ENCODE assay signal across 20 cellular contexts in the genomic region with DNA sequence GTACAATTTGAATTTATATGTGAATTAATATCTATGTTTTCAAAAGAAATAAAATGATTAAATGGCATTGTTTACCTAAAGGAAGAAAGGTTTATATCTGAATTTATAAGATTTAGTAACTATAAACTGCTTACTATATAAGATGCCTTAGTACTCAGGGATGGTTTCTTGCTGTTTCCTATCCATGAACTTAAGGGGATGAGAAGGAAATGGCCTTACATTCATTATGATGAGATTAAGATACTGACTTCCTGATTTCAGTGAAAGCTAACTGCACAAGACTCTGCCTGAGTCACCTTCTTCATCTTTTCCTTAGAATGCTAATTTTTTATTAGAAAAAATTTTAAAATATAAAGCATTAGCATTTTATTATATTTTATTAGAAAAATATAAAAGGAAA.
"Had no signal": no experiment of that assay in that cellular context is flagged by ENCODE, and none has a peak within 500 bp of the region (broad histone marks: within the 10 kb centered on the region; RNA-seq: fewer than 3 reads in every experiment).

No MANE protein-coding gene starts in this region.

- H3K4me2 ChIP-seq: hepatocyte had no signal

- H3K27me3 Mint-ChIP-seq: naive B cell; naive thymus-derived CD8-positive, alpha-beta T cell had no signal

- H2AFZ ChIP-seq: hepatocyte had no signal

- H3K4me3 ChIP-seq: coronary artery, dorsolateral prefrontal cortex, esophagus muscularis mucosa, gastroesophageal sphincter, heart left ventricle, hepatocyte, left lung, lower lobe of right lung, mucosa of descending colon had no signal

- H3K27me3 ChIP-seq: dorsolateral prefrontal cortex, esophagus muscularis mucosa, foreskin keratinocyte, gastroesophageal sphincter, heart left ventricle, hepatocyte, left lung had no signal

- H3K4me1 ChIP-seq: esophagus muscularis mucosa, foreskin keratinocyte, gastroesophageal sphincter, heart left ventricle, left lung, lower lobe of right lung had no signal

- H3K79me2 ChIP-seq: hepatocyte had no signal

- ATAC-seq: foreskin keratinocyte; gastroesophageal sphincter; heart left ventricle; left cardiac atrium; left lung; left ventricle myocardium superior; lower lobe of right lung; mucosa of descending colon; naive thymus-derived CD8-positive, alpha-beta T cell had no signal

- H3K4me1 Mint-ChIP-seq: mesothelial cell of epicardium; naive B cell; naive thymus-derived CD8-positive, alpha-beta T cell had no signal

- H3K27ac ChIP-seq: coronary artery, dorsolateral prefrontal cortex, esophagus muscularis mucosa, foreskin keratinocyte, gastroesophageal sphincter, heart left ventricle, hepatocyte, left lung, lower lobe of right lung had no signal

- H3K9me3 ChIP-seq: esophagus muscularis mucosa, gastroesophageal sphincter, left lung, lower lobe of right lung, mucosa of descending colon had no signal

- H3K4me3 Mint-ChIP-seq: mesothelial cell of epicardium; naive B cell; naive thymus-derived CD8-positive, alpha-beta T cell had no signal

- H3K36me3 ChIP-seq: esophagus muscularis mucosa, gastroesophageal sphincter, heart left ventricle, left lung, lower lobe of right lung had no signal

- DNase-seq: dermis blood vessel endothelial cell; dorsolateral prefrontal cortex; effector CD4-positive, alpha-beta T cell; effector memory CD4-positive, alpha-beta T cell; foreskin keratinocyte; heart left ventricle; hypothalamus; left cardiac atrium; left lung; left ventricle myocardium superior; lower lobe of right lung; mesenchymal stem cell; mucosa of descending colon; naive B cell; naive thymus-derived CD8-positive, alpha-beta T cell had no signal

- H3K27ac Mint-ChIP-seq: mesothelial cell of epicardium; naive B cell; naive thymus-derived CD8-positive, alpha-beta T cell had no signal

- H3K36me3 Mint-ChIP-seq: mesothelial cell of epicardium; naive B cell; naive thymus-derived CD8-positive, alpha-beta T cell had no signal
